Comparison of ENCODE assay signal across 10 cellular contexts in the genomic region with DNA sequence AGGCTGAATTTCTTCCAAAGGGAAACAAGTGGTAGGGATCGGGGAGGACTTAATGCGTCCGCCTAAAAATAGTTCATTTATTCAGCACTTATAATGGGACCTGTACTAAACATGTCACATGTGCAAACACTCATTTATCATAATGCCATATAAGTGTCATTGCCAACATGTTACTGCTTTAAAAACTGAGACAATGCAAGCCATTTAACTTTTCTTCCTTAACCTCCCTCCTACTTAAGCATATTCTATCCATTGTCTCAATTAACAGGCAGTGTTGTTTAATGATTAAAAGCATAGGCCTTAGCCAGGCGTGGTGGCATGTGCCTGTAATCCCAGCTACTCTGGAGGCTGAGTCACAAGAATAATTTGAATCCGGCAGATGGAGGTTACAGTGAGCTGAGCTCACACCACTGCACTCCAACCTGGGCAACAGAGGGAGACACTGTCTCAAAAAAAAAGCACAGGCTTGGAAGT. TPM values are rescaled to one million over a fixed set of nuclear protein-coding genes. Genes with fewer than 3 reads are reported as not detected.
DNase-seq lines count a peak whose midpoint lies in the region; ATAC-seq, FAIRE-seq and TF ChIP-seq lines count a peak whose summit lies in the region.
"Had no signal": no experiment of that assay in that cellular context is flagged by ENCODE, and none has a peak within 500 bp of the region (broad histone marks: within the 10 kb centered on the region; RNA-seq: fewer than 3 reads in every experiment).

No MANE protein-coding gene starts in this region.

- H3K36me3 ChIP-seq in RWPE2 (ENCODE audit: low read depth) (peaks cover 95% of the 10 kb centered on the region), gastrocnemius medialis (peaks cover 0 to 10% of the 10 kb centered on the region in 2 donors)

- intact Hi-C loops in gastrocnemius medialis (cut with DNase I; ENCODE audit: low total_unique reads) = loop anchor here (2.0 kb wide), 1 partner anchor 50 kb away; a partner anchor contains a TSS

- peak; percentile 66 for FAIRE-seq in H54 (lab: Jason Lieb, UNC)

- no peaks in the 10 kb centered on the region for H3K27me3 ChIP-seq in RWPE2 (ENCODE audit: insufficient read depth, poor library complexity, severe bottlenecking)
- H3K27me3 ChIP-seq in gastrocnemius medialis = no peaks in the 10 kb centered on the region

- H3K9me3 ChIP-seq in RWPE2 (ENCODE audit: severe bottlenecking) (no peaks in the 10 kb centered on the region), gastrocnemius medialis (no peaks in the 10 kb centered on the region)

- H3K4me3 ChIP-seq in RWPE2 (ENCODE audit: severe bottlenecking) (no peak overlapping the region), gastrocnemius medialis (no peak overlapping the region)
- H3K4me3 ChIP-seq: lung had no signal

- in situ Hi-C loops in gastrocnemius medialis (cut with MboI; ENCODE audit: low sequenced_read_pairs in 4 of 4) = no loop called here

- DNase-seq in H54 (ENCODE audit: insufficient read length, low spot score) (no peak), RWPE2 (ENCODE audit: low spot score) (no peak), fibroblast of gingiva (ENCODE audit: low read depth) (peak; percentile 19), gastrocnemius medialis (peak; percentile 13 to 44), GM19240 (ENCODE audit: insufficient read length, low spot score) (no peak)
- DNase-seq: NCI-H2029 treated with DMSO at 0.1 percent for 48 hours; stimulated activated CD4-positive, alpha-beta T cell treated with anti-CD3 and anti-CD28 coated beads, Interleukin-12 subunit alpha, Interleukin-12 subunit beta, amount 100 ng/mL, for 4 hours had no signal

- peak; percentile 24 for TF ChIP-seq CTCF in RWPE2 (IDR thresholded peaks at IDR 0.05; ENCODE audit: poor library complexity, severe bottlenecking)
- TF ChIP-seq CTCF in gastrocnemius medialis (IDR thresholded peaks at IDR 0.05 in 4 of 5, conservative IDR thresholded peaks at IDR 0.05 in 1 of 5) = peak in 1 of 5 experiments; percentile 17

- H3K4me1 ChIP-seq in RWPE2 (ENCODE audit: insufficient read depth, poor library complexity, severe bottlenecking) (peaks cover 19% of the 10 kb centered on the region), gastrocnemius medialis (peaks cover 3 to 16% of the 10 kb centered on the region in 2 donors)

- H3K27ac ChIP-seq in RWPE2 (ENCODE audit: poor library complexity, severe bottlenecking) (no peak overlapping the region), gastrocnemius medialis (peak overlapping the region; percentile 65 to 77 (median 74))

- ATAC-seq in RWPE2 (ENCODE audit: low read depth) (peak; percentile 71), gastrocnemius medialis (peak; percentile 96 to 97), HG02938 (IDR thresholded peaks at IDR 0.05; ENCODE audit: unreplicated experiment) (no peak), GM18520 (IDR thresholded peaks at IDR 0.05; ENCODE audit: unreplicated experiment) (no peak)

- TF ChIP-seq POLR2A in H54 (IDR thresholded peaks at IDR 0.05; ENCODE audit: low read depth, low read length) (no peak), gastrocnemius medialis (IDR thresholded peaks at IDR 0.05) (no peak)

RNA-seq across cellular contexts. Expression of a gene that starts 13.5 kb away (rescaled TPM):
- total RNA-seq in gastrocnemius medialis = 10 to 100 TPM; 21.5 to 30.7 (median 28.2) TPM

RNA-seq across cellular contexts. Expression of a gene that starts 49.6 kb away (rescaled TPM):
- total RNA-seq in gastrocnemius medialis = 1 to 10 TPM; 3.3 to 5.4 (median 4.4) TPM

Comparison
In these comparisons a context has a peak if more than half of its experiments do, and no peak if none do; other contexts are left out.
1. DNase-seq: peak in fibroblast of gingiva (single experiment) and gastrocnemius medialis (2 of 2); none in H54 (single experiment), RWPE2 (single experiment) and GM19240 (single experiment).
2. ATAC-seq: peak in RWPE2 (single experiment) and gastrocnemius medialis (2 of 2); none in HG02938 (single experiment) and GM18520 (single experiment).